In the genomic region with DNA sequence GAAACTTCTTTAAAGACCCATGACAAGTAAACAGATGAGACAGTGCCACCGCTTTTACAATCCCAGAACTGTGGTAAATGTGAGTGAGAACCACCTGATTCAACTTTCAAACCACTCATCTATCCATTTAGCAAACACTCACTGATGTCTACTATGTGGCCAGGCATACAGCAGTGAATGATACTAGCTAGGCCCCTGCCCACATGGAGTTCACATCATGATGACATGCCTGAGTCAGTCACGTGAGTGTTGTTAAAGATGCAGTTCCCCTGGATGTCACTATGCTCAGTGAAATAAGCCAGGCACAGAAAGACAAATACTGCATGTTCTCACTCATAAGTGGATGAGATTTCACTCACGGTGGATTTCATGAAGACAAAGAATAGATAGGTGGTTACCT, we compare ENCODE assay signal across 18 cellular contexts. TPM values are rescaled to one million over a fixed set of nuclear protein-coding genes. Genes with fewer than 3 reads are reported as not detected.
DNase-seq lines count a peak whose midpoint lies in the region; ATAC-seq and TF ChIP-seq lines count a peak whose summit lies in the region.
"Had no signal": no experiment of that assay in that cellular context is flagged by ENCODE, and none has a peak within 500 bp of the region (broad histone marks: within the 10 kb centered on the region; RNA-seq: fewer than 3 reads in every experiment).

No MANE protein-coding gene starts in this region.

- DNase-seq in NCI-H1417 (lab: John Stamatoyannopoulos, UW) (peak in 2 of 3 experiments; percentile 5 to 19), NCI-H1417 treated with DMSO at 0.1 percent for 48 hours (lab: John Stamatoyannopoulos, UW) (no peak), Right ventricle myocardium inferior (ENCODE audit: missing footprints) (no peak), left ventricle myocardium inferior (no peak), brain microvascular endothelial cell (peak; percentile 22), colonic mucosa (no peak)
- no peak for DNase-seq in stimulated activated naive CD8-positive, alpha-beta T cell treated with anti-CD3 and anti-CD28 coated beads, Interleukin-15, Interleukin-2, amounts not matched to agents 100 U/mL and 50 U/mL, for 24 hours
- DNase-seq in CD4-positive, alpha-beta T cell = no peak
- DNase-seq: 8988T; aorta; NCI-H526; right lobe of liver; stimulated activated naive CD4-positive, alpha-beta T cell treated with Interleukin-2 at 50 U/mL for 16 hours; T1000 had no signal

- H3K27ac Mint-ChIP-seq in CD4-positive, alpha-beta T cell = no peak overlapping the region
- H3K27ac Mint-ChIP-seq: CD14-positive monocyte; dendritic cell treated with granulocyte-macrophage colony-stimulating factor and Interleukin-4, amounts not matched to agents 40 ng/mL and 50 ng/mL, for 4 days; memory B cell had no signal

- H3K27me3 ChIP-seq in left ventricle myocardium inferior (ENCODE audit: low read depth) (no peaks in the 10 kb centered on the region), brain microvascular endothelial cell (replicated peaks) (no peaks in the 10 kb centered on the region), colonic mucosa (no peaks in the 10 kb centered on the region)
- H3K27me3 ChIP-seq in CD4-positive, alpha-beta T cell (ENCODE audit: control insufficient read depth, insufficient read depth, low read length) = no peaks in the 10 kb centered on the region
- H3K27me3 ChIP-seq: neutrophil, right lobe of liver had no signal

- no peaks in the 10 kb centered on the region for H3K27me3 Mint-ChIP-seq in CD4-positive, alpha-beta T cell
- H3K27me3 Mint-ChIP-seq: dendritic cell treated with granulocyte-macrophage colony-stimulating factor and Interleukin-4, amounts not matched to agents 40 ng/mL and 50 ng/mL, for 4 days; memory B cell had no signal

- H3K9me3 Mint-ChIP-seq in CD4-positive, alpha-beta T cell = no peaks in the 10 kb centered on the region
- H3K9me3 Mint-ChIP-seq: CD14-positive monocyte; dendritic cell treated with granulocyte-macrophage colony-stimulating factor and Interleukin-4, amounts not matched to agents 40 ng/mL and 50 ng/mL, for 4 days; memory B cell had no signal

- H3K4me3 Mint-ChIP-seq in CD4-positive, alpha-beta T cell = no peak overlapping the region
- H3K4me3 Mint-ChIP-seq: CD14-positive monocyte; dendritic cell treated with granulocyte-macrophage colony-stimulating factor and Interleukin-4, amounts not matched to agents 40 ng/mL and 50 ng/mL, for 4 days; memory B cell had no signal

- CTCF ChIA-PET in CD4-positive, alpha-beta T cell (lab: Charles Lee) = no interaction called here

- intact Hi-C loops in Right ventricle myocardium inferior (cut with DNase I) (no loop called here), left ventricle myocardium inferior (cut with micrococcal nuclease) (no loop called here), colonic mucosa (cut with DNase I) (no loop called here)
- intact Hi-C loops in CD4-positive, alpha-beta T cell (cut with DNase I, micrococcal nuclease) = no loop called here

- POLR2A ChIA-PET in CD4-positive, alpha-beta T cell (lab: Charles Lee) = no interaction called here

- H3K9me3 ChIP-seq in left ventricle myocardium inferior (replicated peaks) (no peaks in the 10 kb centered on the region), colonic mucosa (no peaks in the 10 kb centered on the region)
- no peaks in the 10 kb centered on the region for H3K9me3 ChIP-seq in CD4-positive, alpha-beta T cell (ENCODE audit: control insufficient read depth, low read length)
- H3K9me3 ChIP-seq: neutrophil, right lobe of liver had no signal

- no peak overlapping the region for H3K27ac ChIP-seq in left ventricle myocardium inferior (replicated peaks)
- H3K27ac ChIP-seq in brain microvascular endothelial cell = no peak overlapping the region
- no peak overlapping the region for H3K27ac ChIP-seq in colonic mucosa
- H3K27ac ChIP-seq in CD4-positive, alpha-beta T cell (ENCODE audit: low read depth, low read length) = no peak overlapping the region
- H3K27ac ChIP-seq: neutrophil, right lobe of liver had no signal

- H3K36me3 ChIP-seq in left ventricle myocardium inferior (peaks cover 42% of the 10 kb centered on the region), brain microvascular endothelial cell (replicated peaks) (peaks cover 16% of the 10 kb centered on the region), colonic mucosa (no peaks in the 10 kb centered on the region)

- no peaks in the 10 kb centered on the region for H3K4me1 Mint-ChIP-seq in CD4-positive, alpha-beta T cell (ENCODE audit: low read depth)
- H3K4me1 Mint-ChIP-seq: CD14-positive monocyte, memory B cell had no signal

- no peak overlapping the region for H3K9ac ChIP-seq in colonic mucosa (ENCODE audit: low read depth in 2 of 2, low read length in 2 of 2)

- no peak overlapping the region for H3K4me3 ChIP-seq in left ventricle myocardium inferior
- no peak overlapping the region for H3K4me3 ChIP-seq in brain microvascular endothelial cell (ENCODE audit: low read depth, low read length)
- H3K4me3 ChIP-seq in colonic mucosa = no peak overlapping the region
- H3K4me3 ChIP-seq: right lobe of liver had no signal

- no peak for TF ChIP-seq CTCF in left ventricle myocardium inferior (IDR thresholded peaks at IDR 0.05; ENCODE audit: borderline replicate concordance)
- TF ChIP-seq CTCF in brain microvascular endothelial cell (IDR thresholded peaks at IDR 0.05; ENCODE audit: low read depth, low read length, missing control alignments) = no peak
- TF ChIP-seq CTCF in colonic mucosa (IDR thresholded peaks at IDR 0.05) = no peak
- TF ChIP-seq CTCF in CD4-positive, alpha-beta T cell (IDR thresholded peaks at IDR 0.05) = no peak

- in situ Hi-C loops in brain microvascular endothelial cell (cut with HindIII; ENCODE audit: low pct_ligation_motif_present, low sequenced_read_pairs) = no loop called here

- peak; percentile 42 for ATAC-seq in Right ventricle myocardium inferior
- ATAC-seq in stimulated activated naive CD8-positive, alpha-beta T cell treated with anti-CD3 and anti-CD28 coated beads, Interleukin-15, Interleukin-2, amounts not matched to agents 100 U/mL and 50 U/mL, for 24 hours = peak; percentile 89
- no peak for ATAC-seq in CD4-positive, alpha-beta T cell (ENCODE audit: poor library complexity)
- ATAC-seq: right lobe of liver had no signal

- peaks cover 12% of the 10 kb centered on the region for H3K4me1 ChIP-seq in left ventricle myocardium inferior
- H3K4me1 ChIP-seq in colonic mucosa = no peaks in the 10 kb centered on the region
- H3K4me1 ChIP-seq: right lobe of liver had no signal

- H3K36me3 Mint-ChIP-seq in CD4-positive, alpha-beta T cell (ENCODE audit: low read depth) = peaks cover 81% of the 10 kb centered on the region

RNA-seq across cellular contexts. Expression of gene STX6, which starts 28.4 kb away (rescaled TPM):
- total RNA-seq in Right ventricle myocardium inferior = 6.1 TPM
- total RNA-seq in left ventricle myocardium inferior = 7.2 TPM
- 10 to 100 TPM; 16.1 to 19.3 TPM for total RNA-seq in colonic mucosa
- total RNA-seq in CD4-positive, alpha-beta T cell = 1 to 10 TPM; 4.9 to 5.1 TPM

RNA-seq across cellular contexts. Expression of gene MR1, which starts 39.5 kb away (rescaled TPM):
- total RNA-seq in Right ventricle myocardium inferior (5.3 TPM), left ventricle myocardium inferior (4.8 TPM), colonic mucosa (1 to 10 TPM; 3.0 to 8.7 TPM)
- total RNA-seq in CD4-positive, alpha-beta T cell = 10 to 100 TPM; 16.2 to 18.1 TPM

Comparison
In these comparisons a context has a peak if more than half of its experiments do, and no peak if none do; other contexts are left out.
1. DNase-seq: peak in NCI-H1417 (2 of 3) and brain microvascular endothelial cell (single experiment); none in NCI-H1417 treated with DMSO at 0.1 percent for 48 hours (single experiment), Right ventricle myocardium inferior (single experiment), left ventricle myocardium inferior (single experiment), stimulated activated naive CD8-positive, alpha-beta T cell treated with anti-CD3 and anti-CD28 coated beads, Interleukin-15, Interleukin-2, amounts not matched to agents 100 U/mL and 50 U/mL, for 24 hours (single experiment), colonic mucosa (single experiment) and CD4-positive, alpha-beta T cell (0 of 10).